In the genomic region with DNA sequence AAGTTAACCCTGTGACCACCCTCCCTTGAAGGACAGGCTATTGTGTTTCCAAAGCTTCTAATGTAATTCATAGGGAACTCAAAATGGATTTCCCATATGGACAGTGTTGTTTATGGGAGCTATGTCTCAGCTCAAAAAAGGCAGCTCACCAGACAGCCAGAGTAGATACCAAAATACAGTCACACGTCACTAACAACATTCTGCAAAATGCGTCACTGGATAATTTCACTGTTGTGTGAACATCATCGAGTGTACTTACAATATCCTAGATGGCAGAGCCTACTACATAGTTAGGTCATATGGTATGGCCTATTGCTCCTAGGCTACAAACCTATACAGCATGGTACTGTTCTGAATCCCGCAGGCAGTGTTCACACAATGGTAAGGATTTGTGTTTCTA, we compare ENCODE assay signal across 25 cellular contexts.
"Had no signal": no experiment of that assay in that cellular context is flagged by ENCODE, and none has a peak within 500 bp of the region (broad histone marks: within the 10 kb centered on the region; RNA-seq: fewer than 3 reads in every experiment).

No MANE protein-coding gene starts in this region.

- H3K4me3 ChIP-seq: coronary artery, dorsolateral prefrontal cortex, esophagus squamous epithelium, gastrocnemius medialis, heart right ventricle, left lung, lower lobe of right lung had no signal

- H3K27me3 ChIP-seq: dorsolateral prefrontal cortex, esophagus squamous epithelium, gastrocnemius medialis, heart right ventricle, left lung had no signal

- DNase-seq: dermis blood vessel endothelial cell; dorsolateral prefrontal cortex; effector CD4-positive, alpha-beta T cell; effector memory CD4-positive, alpha-beta T cell; endodermal cell; esophagus squamous epithelium; foreskin fibroblast; foreskin melanocyte; gastrocnemius medialis; glutamatergic neuron; head of caudate nucleus; heart right ventricle; hippocampal formation; left cardiac atrium; left lung; left ventricle myocardium superior; lower lobe of right lung; mesendoderm had no signal

- ATAC-seq: esophagus mucosa, gastrocnemius medialis, heart right ventricle, left cardiac atrium, left lung, left ventricle myocardium superior, lower lobe of right lung had no signal

- FAIRE-seq: colon, endometrium, islet of Langerhans, keratinocyte had no signal

- H3K27ac Mint-ChIP-seq: endodermal cell had no signal

- H3K36me3 ChIP-seq: gastrocnemius medialis had no signal

- H3K4me3 Mint-ChIP-seq: endodermal cell had no signal

- H3K9me3 ChIP-seq: esophagus squamous epithelium, gastrocnemius medialis, left lung, lower lobe of right lung had no signal

- H3K27ac ChIP-seq: coronary artery, epithelial cell of prostate, esophagus squamous epithelium, gastrocnemius medialis, heart right ventricle, left lung, lower lobe of right lung had no signal
